In genomic region chr17:42553866-42554249, GRCh38 we compare ENCODE assay signal across 6 cellular contexts. TPM values are rescaled to one million over a fixed set of nuclear protein-coding genes. Genes with fewer than 3 reads are reported as not detected.
DNase-seq lines count a peak whose midpoint lies in the region; ATAC-seq and TF ChIP-seq lines count a peak whose summit lies in the region.

No MANE protein-coding gene starts in this region.

- H3K4me1 Mint-ChIP-seq in CD4-positive, CD25-positive, alpha-beta regulatory T cell, result peaks cover 0 to 41% (median 22%) of the 10 kb centered on the region in 4 donors

- H3K27me3 Mint-ChIP-seq in CD4-positive, CD25-positive, alpha-beta regulatory T cell, result peaks cover 4% of the 10 kb centered on the region

- H3K27ac ChIP-seq in CD4-positive, CD25-positive, alpha-beta regulatory T cell (ENCODE audit: insufficient read depth, low read length, poor library complexity, severe bottlenecking), result peak overlapping the region; percentile 87
- peak overlapping the region; percentile 79 for H3K27ac ChIP-seq in VCaP

- peak overlapping the region; percentile 48 for H3K4me3 ChIP-seq in CD4-positive, CD25-positive, alpha-beta regulatory T cell (ENCODE audit: low read depth, low read length)

- peak in 1 of 3 donors; percentile 41 for DNase-seq in CD4-positive, CD25-positive, alpha-beta regulatory T cell
- DNase-seq in kidney tubule cell (ENCODE audit: low spot score), result peak; percentile 47
- no peak for DNase-seq in NK-92 (lab: John Stamatoyannopoulos, UW; ENCODE audit: unreplicated experiment)
- no peak for DNase-seq in midbrain (lab: John Stamatoyannopoulos, UW)
- DNase-seq in amniotic stem cell (lab: John Stamatoyannopoulos, UW), result no peak

- H3K4me1 ChIP-seq in CD4-positive, CD25-positive, alpha-beta regulatory T cell (ENCODE audit: control insufficient read depth, insufficient read depth, low read length, poor library complexity, severe bottlenecking), result peaks cover 28% of the 10 kb centered on the region

- peak in 1 of 2 donors; percentile 9 for ATAC-seq in CD4-positive, CD25-positive, alpha-beta regulatory T cell (ENCODE audit: low read depth in 2 of 2)

- H3K9me3 ChIP-seq in CD4-positive, CD25-positive, alpha-beta regulatory T cell (ENCODE audit: control insufficient read depth in 2 of 2, low read length in 2 of 2), result no peaks in the 10 kb centered on the region

- peak overlapping the region in 2 of 3 donors; percentile 94 to 97 for H3K27ac Mint-ChIP-seq in CD4-positive, CD25-positive, alpha-beta regulatory T cell

- no peaks in the 10 kb centered on the region for H3K27me3 ChIP-seq in CD4-positive, CD25-positive, alpha-beta regulatory T cell (ENCODE audit: control insufficient read depth, insufficient read depth, low read length)

- H3K4me3 Mint-ChIP-seq in CD4-positive, CD25-positive, alpha-beta regulatory T cell, result peak overlapping the region; percentile 90 to 91 (median 90)

- H3K36me3 Mint-ChIP-seq in CD4-positive, CD25-positive, alpha-beta regulatory T cell, result no peaks in the 10 kb centered on the region

- no peaks in the 10 kb centered on the region for H3K36me3 ChIP-seq in CD4-positive, CD25-positive, alpha-beta regulatory T cell (ENCODE audit: control insufficient read depth, insufficient read depth, low read length)

- TF ChIP-seq CTCF in VCaP (conservative IDR thresholded peaks at IDR 0.05), result 0 out of 2 replicates have a peak, but pooled peaks have one; percentile 6

- H3K9me3 Mint-ChIP-seq in CD4-positive, CD25-positive, alpha-beta regulatory T cell, result no peaks in the 10 kb centered on the region

RNA-seq across cellular contexts. Expression of gene HSD17B1, which starts 1.1 kb away (rescaled TPM):
- 0.91 TPM for total RNA-seq in CD4-positive, CD25-positive, alpha-beta regulatory T cell
- polyA plus RNA-seq in CD4-positive, CD25-positive, alpha-beta regulatory T cell, result under 1 TPM; 0.30 to 0.64 (median 0.61) TPM

RNA-seq across cellular contexts. Expression of gene COASY, which starts 8.1 kb away (rescaled TPM):
- 45.0 TPM for total RNA-seq in CD4-positive, CD25-positive, alpha-beta regulatory T cell
- 10 to 100 TPM; 41.6 to 56.1 (median 51.8) TPM for polyA plus RNA-seq in CD4-positive, CD25-positive, alpha-beta regulatory T cell

RNA-seq across cellular contexts. Expression of gene MLX, which starts 13.0 kb away (rescaled TPM):
- total RNA-seq in CD4-positive, CD25-positive, alpha-beta regulatory T cell, result 40.8 TPM
- 10 to 100 TPM; 44.0 to 55.4 (median 49.5) TPM for polyA plus RNA-seq in CD4-positive, CD25-positive, alpha-beta regulatory T cell

RNA-seq across cellular contexts. Expression of gene NAGLU, which starts 17.8 kb away (rescaled TPM):
- total RNA-seq in CD4-positive, CD25-positive, alpha-beta regulatory T cell, result 11.8 TPM
- 10 to 100 TPM in 3 of 4 donors, 1 to 10 TPM in 1; 9.2 to 17.2 (median 12.0) TPM for polyA plus RNA-seq in CD4-positive, CD25-positive, alpha-beta regulatory T cell

RNA-seq across cellular contexts. Expression of gene PSMC3IP, which starts 23.7 kb away (rescaled TPM):
- 2.5 TPM for total RNA-seq in CD4-positive, CD25-positive, alpha-beta regulatory T cell
- polyA plus RNA-seq in CD4-positive, CD25-positive, alpha-beta regulatory T cell, result under 1 TPM in 3 of 4 donors, not detected in 1; 0.25 to 0.71 (median 0.39) TPM
